17 cellular contexts compared by ENCODE assay signal in genomic region chr12:122009741-122010140, GRCh38. TPM values are rescaled to one million over a fixed set of nuclear protein-coding genes. Genes with fewer than 3 reads are reported as not detected.
DNase-seq lines count a peak whose midpoint lies in the region; FAIRE-seq and TF ChIP-seq lines count a peak whose summit lies in the region.
"Had no signal": no experiment of that assay in that cellular context is flagged by ENCODE, and none has a peak within 500 bp of the region (broad histone marks: within the 10 kb centered on the region; RNA-seq: fewer than 3 reads in every experiment).

No MANE protein-coding gene starts in this region.

- H3K9me3 ChIP-seq in BLaER1 = no peaks in the 10 kb centered on the region
- no peaks in the 10 kb centered on the region for H3K9me3 ChIP-seq in Karpas-422 (ENCODE audit: low read length)
- peaks cover under 1% of the 10 kb centered on the region for H3K9me3 ChIP-seq in trophoblast cell (ENCODE audit: insufficient read depth, low read depth, low read length)

- H3K79me1 ChIP-seq in trophoblast cell (ENCODE audit: low read length) = no peaks in the 10 kb centered on the region

- no peak overlapping the region for H2AK5ac ChIP-seq in trophoblast cell (ENCODE audit: low read length)

- no peaks in the 10 kb centered on the region for H3K27me3 Mint-ChIP-seq in chondrocyte (ENCODE audit: low read depth)
- H3K27me3 Mint-ChIP-seq in activated naive CD4-positive, alpha-beta T cell treated with anti-CD3 and anti-CD28 coated beads, Interleukin-2, amount 10 ng/mL, durations not matched to agents 7 days and 5 days = peaks cover 48% of the 10 kb centered on the region

- H4K8ac ChIP-seq in trophoblast cell (ENCODE audit: low read depth, low read length) = no peak overlapping the region

- TF ChIP-seq CTCF in chondrocyte (IDR thresholded peaks at IDR 0.05) = no peak

- H3K27ac Mint-ChIP-seq in chondrocyte (ENCODE audit: unreplicated experiment) = no peak overlapping the region
- H3K27ac Mint-ChIP-seq in activated naive CD4-positive, alpha-beta T cell treated with anti-CD3 and anti-CD28 coated beads, Interleukin-2, amount 10 ng/mL, durations not matched to agents 7 days and 5 days = no peak overlapping the region
- H3K27ac Mint-ChIP-seq: HFFc6 had no signal

- H3K4me1 ChIP-seq in BLaER1 (peaks cover 100% of the 10 kb centered on the region), Karpas-422 (ENCODE audit: low read length) (peaks cover 82% of the 10 kb centered on the region), trophoblast cell (ENCODE audit: control insufficient read depth in 1 of 2, insufficient read depth in 2 of 2, low read length in 2 of 2) (no peaks in the 10 kb centered on the region)

- FAIRE-seq in frontal cortex (lab: Jason Lieb, UNC) = no peak
- FAIRE-seq: GM19239 had no signal

- H3K4me2 ChIP-seq in BLaER1 (peak overlapping the region; percentile 99), Karpas-422 (ENCODE audit: low read depth, low read length, poor library complexity, severe bottlenecking) (peak overlapping the region; percentile 77), trophoblast cell (ENCODE audit: low read length) (no peak overlapping the region)

- no peak overlapping the region for H2BK5ac ChIP-seq in trophoblast cell (ENCODE audit: low read depth, low read length, poor library complexity)

- H3K23ac ChIP-seq in trophoblast cell (ENCODE audit: low read length) = no peak overlapping the region

- no peak overlapping the region for H3K18ac ChIP-seq in trophoblast cell (ENCODE audit: low read length)

- CTCF ChIA-PET in activated naive CD4-positive, alpha-beta T cell treated with anti-CD3 and anti-CD28 coated beads, Interleukin-2, amount 10 ng/mL, durations not matched to agents 7 days and 5 days (lab: Charles Lee) = no interaction called here

- H3K4me3 Mint-ChIP-seq in chondrocyte (ENCODE audit: unreplicated experiment) = no peak overlapping the region
- H3K4me3 Mint-ChIP-seq in activated naive CD4-positive, alpha-beta T cell treated with anti-CD3 and anti-CD28 coated beads, Interleukin-2, amount 10 ng/mL, durations not matched to agents 7 days and 5 days = no peak overlapping the region
- H3K4me3 Mint-ChIP-seq: HFFc6 had no signal

- DNase-seq in Karpas-422 = peak; percentile 69
- DNase-seq in chondrocyte (ENCODE audit: low spot score) = peak; percentile 75
- no peak for DNase-seq in trophoblast cell
- DNase-seq in frontal cortex (ENCODE audit: low spot score in 2 of 2) = no peak
- DNase-seq in activated naive CD4-positive, alpha-beta T cell treated with anti-CD3 and anti-CD28 coated beads, Interleukin-2, amount 10 ng/mL, durations not matched to agents 7 days and 5 days = no peak
- no peak for DNase-seq in NCI-H2029 treated with DMSO at 0.1 percent for 48 hours (lab: John Stamatoyannopoulos, UW)
- no peak for DNase-seq in activated CD4-positive, CD25-positive, alpha-beta regulatory T cell treated with anti-CD3 and anti-CD28 coated beads, Interleukin-2, amount 50 U/mL, for 72 hours
- DNase-seq: 8988T, DND-41, GDM1, HFFc6, MV-4-11, NCI-H1436, NCI-H2029, NCI-H446 treated with DMSO at 0.1 percent for 48 hours had no signal

- no peak overlapping the region for H4K12ac ChIP-seq in trophoblast cell (ENCODE audit: low read depth, low read length)

- peaks cover 1% of the 10 kb centered on the region for H3K4me1 Mint-ChIP-seq in chondrocyte (ENCODE audit: low read depth)
- H3K4me1 Mint-ChIP-seq in activated naive CD4-positive, alpha-beta T cell treated with anti-CD3 and anti-CD28 coated beads, Interleukin-2, amount 10 ng/mL, durations not matched to agents 7 days and 5 days = peaks cover 31% of the 10 kb centered on the region

- H2BK120ac ChIP-seq in trophoblast cell (ENCODE audit: insufficient read depth, low read length, poor library complexity) = no peak overlapping the region

- no peak overlapping the region for H2BK12ac ChIP-seq in trophoblast cell (ENCODE audit: low read length)

- WGBS in trophoblast cell (ENCODE audit: extremely low coverage, insufficient coverage, insufficient read length) = no CpG with 5 or more reads among the region's 9 CpGs

- H3K9me2 ChIP-seq in Karpas-422 (replicated peaks; ENCODE audit: insufficient read depth, low read length) = no peaks in the 10 kb centered on the region

- no peaks in the 10 kb centered on the region for H4K20me1 ChIP-seq in BLaER1
- no peaks in the 10 kb centered on the region for H4K20me1 ChIP-seq in Karpas-422 (ENCODE audit: insufficient read depth, low read depth, low read length)

- no peak overlapping the region for H2AFZ ChIP-seq in Karpas-422 (ENCODE audit: low read length)
- H2AFZ ChIP-seq in trophoblast cell (ENCODE audit: insufficient read depth, low read length, poor library complexity) = no peak overlapping the region

- no peak overlapping the region for H4K91ac ChIP-seq in trophoblast cell (ENCODE audit: low read depth, low read length)

- H3K9me3 Mint-ChIP-seq in chondrocyte (ENCODE audit: low read depth) = peaks cover 2% of the 10 kb centered on the region
- H3K9me3 Mint-ChIP-seq in activated naive CD4-positive, alpha-beta T cell treated with anti-CD3 and anti-CD28 coated beads, Interleukin-2, amount 10 ng/mL, durations not matched to agents 7 days and 5 days = no peaks in the 10 kb centered on the region
- H3K9me3 Mint-ChIP-seq: HFFc6 had no signal

- peaks cover 8% of the 10 kb centered on the region; the same call in 1 of the 2 replicates for H3K36me3 ChIP-seq in BLaER1
- no peaks in the 10 kb centered on the region for H3K36me3 ChIP-seq in Karpas-422 (ENCODE audit: insufficient read depth, low read length)
- H3K36me3 ChIP-seq in trophoblast cell (ENCODE audit: control insufficient read depth in 1 of 2, insufficient read depth in 2 of 2, low read length in 2 of 2) = no peaks in the 10 kb centered on the region

- peaks cover 2% of the 10 kb centered on the region for H3K36me3 Mint-ChIP-seq in chondrocyte (ENCODE audit: low read depth)
- H3K36me3 Mint-ChIP-seq in activated naive CD4-positive, alpha-beta T cell treated with anti-CD3 and anti-CD28 coated beads, Interleukin-2, amount 10 ng/mL, durations not matched to agents 7 days and 5 days = no peaks in the 10 kb centered on the region

- H3K27ac ChIP-seq in BLaER1 (peak overlapping the region; percentile 95), Karpas-422 (ENCODE audit: low read length) (peak overlapping the region; percentile 99), trophoblast cell (ENCODE audit: low read depth, low read length) (no peak overlapping the region)

- H3K9ac ChIP-seq in BLaER1 = peak overlapping the region; percentile 84
- H3K9ac ChIP-seq in Karpas-422 (ENCODE audit: low read length) = peak overlapping the region; percentile 87
- peak overlapping the region; percentile 33 for H3K9ac ChIP-seq in trophoblast cell (ENCODE audit: low read length)

- no peak overlapping the region for H3K14ac ChIP-seq in trophoblast cell (ENCODE audit: low read length)

- H3K4ac ChIP-seq in trophoblast cell (ENCODE audit: low read depth, low read length) = no peak overlapping the region

- H3K27me3 ChIP-seq in BLaER1 (no peaks in the 10 kb centered on the region), Karpas-422 (ENCODE audit: low read length) (no peaks in the 10 kb centered on the region), trophoblast cell (ENCODE audit: insufficient read depth, low read length) (no peaks in the 10 kb centered on the region)

- H3K4me3 ChIP-seq in BLaER1 = peak overlapping the region; percentile 66
- no peak overlapping the region for H3K4me3 ChIP-seq in Karpas-422 (ENCODE audit: low read length)
- no peak overlapping the region for H3K4me3 ChIP-seq in trophoblast cell (ENCODE audit: low read depth, low read length)

- H3K79me2 ChIP-seq in Karpas-422 (ENCODE audit: low read length) (peaks cover 6% of the 10 kb centered on the region; the same call in 1 of the 2 replicates), trophoblast cell (ENCODE audit: control insufficient read depth, insufficient read depth, low read length, poor library complexity) (no peaks in the 10 kb centered on the region)

RNA-seq across cellular contexts. Expression of gene BCL7A, which starts 11.9 kb away (rescaled TPM):
- 67.2 and 75.5 TPM in 2 replicates for total RNA-seq in Karpas-422 (2014; rRNA removed; shearing (Covaris generic); ENCODE audit: low replicate concordance)
- total RNA-seq in chondrocyte = 7.1 to 10.0 TPM (median 9.1 TPM) in 3 replicates
- 5.1 and 5.2 TPM in 2 replicates for polyA plus RNA-seq in trophoblast cell (2013)
- 88.0 TPM for total RNA-seq in frontal cortex

Comparison
In these comparisons a context has a peak if more than half of its experiments do, and no peak if none do; other contexts are left out.
1. H3K9ac ChIP-seq: peak in every context shown above with its lines; median percentile 87 in Karpas-422; 84 in BLaER1; 33 in trophoblast cell.
2. DNase-seq: peak in Karpas-422 (single experiment) and chondrocyte (single experiment); none in trophoblast cell (0 of 2), frontal cortex (0 of 2), activated naive CD4-positive, alpha-beta T cell treated with anti-CD3 and anti-CD28 coated beads, Interleukin-2, amount 10 ng/mL, durations not matched to agents 7 days and 5 days (single experiment), NCI-H2029 treated with DMSO at 0.1 percent for 48 hours (single experiment) and activated CD4-positive, CD25-positive, alpha-beta regulatory T cell treated with anti-CD3 and anti-CD28 coated beads, Interleukin-2, amount 50 U/mL, for 72 hours (single experiment).